In the genomic region with DNA sequence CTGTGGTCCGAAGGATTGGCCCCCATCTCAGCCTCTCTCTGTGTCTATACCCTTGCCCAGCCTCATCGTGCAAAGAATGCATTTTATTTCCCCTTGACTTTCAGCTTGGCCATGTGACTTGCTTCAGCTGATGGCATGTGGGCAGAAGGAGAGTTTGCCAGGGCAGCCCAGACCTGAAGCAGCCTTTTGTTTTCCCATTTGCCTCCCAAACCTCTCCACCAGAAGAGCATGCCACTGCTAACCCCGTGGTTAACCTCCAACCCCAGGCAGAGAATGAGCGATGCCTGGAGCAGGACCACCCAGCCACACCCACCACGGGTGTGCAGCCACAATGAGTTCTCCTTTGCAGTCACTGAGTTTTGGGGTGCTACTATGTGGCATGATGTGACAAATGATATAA, we compare ENCODE assay signal across 1 cellular context.
TF ChIP-seq lines count a peak whose summit lies in the region.

No MANE protein-coding gene starts in this region.

TF ChIP-seq in IMR-90, 13 proteins besides CTCF, POLR2A, EP300 and RAD21 (continued from another document):
- TF ChIP-seq, protein P1, sequence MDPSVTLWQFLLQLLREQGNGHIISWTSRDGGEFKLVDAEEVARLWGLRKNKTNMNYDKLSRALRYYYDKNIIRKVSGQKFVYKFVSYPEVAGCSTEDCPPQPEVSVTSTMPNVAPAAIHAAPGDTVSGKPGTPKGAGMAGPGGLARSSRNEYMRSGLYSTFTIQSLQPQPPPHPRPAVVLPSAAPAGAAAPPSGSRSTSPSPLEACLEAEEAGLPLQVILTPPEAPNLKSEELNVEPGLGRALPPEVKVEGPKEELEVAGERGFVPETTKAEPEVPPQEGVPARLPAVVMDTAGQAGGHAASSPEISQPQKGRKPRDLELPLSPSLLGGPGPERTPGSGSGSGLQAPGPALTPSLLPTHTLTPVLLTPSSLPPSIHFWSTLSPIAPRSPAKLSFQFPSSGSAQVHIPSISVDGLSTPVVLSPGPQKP (IDR thresholded peaks at IDR 0.05; ENCODE audit: borderline replicate concordance, low read depth, low read length) = no peak
- no peak for TF ChIP-seq BHLHE40 (IDR thresholded peaks at IDR 0.05; ENCODE audit: low read depth, low read length)
- TF ChIP-seq, protein P2, sequence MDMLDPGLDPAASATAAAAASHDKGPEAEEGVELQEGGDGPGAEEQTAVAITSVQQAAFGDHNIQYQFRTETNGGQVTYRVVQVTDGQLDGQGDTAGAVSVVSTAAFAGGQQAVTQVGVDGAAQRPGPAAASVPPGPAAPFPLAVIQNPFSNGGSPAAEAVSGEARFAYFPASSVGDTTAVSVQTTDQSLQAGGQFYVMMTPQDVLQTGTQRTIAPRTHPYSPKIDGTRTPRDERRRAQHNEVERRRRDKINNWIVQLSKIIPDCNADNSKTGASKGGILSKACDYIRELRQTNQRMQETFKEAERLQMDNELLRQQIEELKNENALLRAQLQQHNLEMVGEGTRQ (IDR thresholded peaks at IDR 0.05; ENCODE audit: low read depth, low read length) = no peak
- TF ChIP-seq CHD1 (IDR thresholded peaks at IDR 0.05; ENCODE audit: low read depth, low read length) = no peak
- TF ChIP-seq SMC3 (IDR thresholded peaks at IDR 0.05; ENCODE audit: low read depth, low read length) = no peak
- TF ChIP-seq MAFK (IDR thresholded peaks at IDR 0.05; ENCODE audit: low read depth, low read length) = no peak
- TF ChIP-seq MXI1 (IDR thresholded peaks at IDR 0.05; ENCODE audit: borderline replicate concordance, low read depth, low read length) = no peak
- no peak for TF ChIP-seq FOS (IDR thresholded peaks at IDR 0.05; ENCODE audit: low read depth, low read length)
